ENCODE assay signal across 11 cellular contexts in genomic region chr4:150581611-150582010, GRCh38. TPM values are rescaled to one million over a fixed set of nuclear protein-coding genes. Genes with fewer than 3 reads are reported as not detected.
DNase-seq lines count a peak whose midpoint lies in the region; ATAC-seq and TF ChIP-seq lines count a peak whose summit lies in the region.
"Had no signal": no experiment of that assay in that cellular context is flagged by ENCODE, and none has a peak within 500 bp of the region (broad histone marks: within the 10 kb centered on the region; RNA-seq: fewer than 3 reads in every experiment).

No MANE protein-coding gene starts in this region.

- no peak overlapping the region for H3K9ac ChIP-seq in mesenchymal stem cell (ENCODE audit: low read length)
- no peak overlapping the region for H3K9ac ChIP-seq in smooth muscle cell (ENCODE audit: low read depth)

- H2BK15ac ChIP-seq in mesenchymal stem cell (ENCODE audit: low read depth, poor library complexity, severe bottlenecking): no peak overlapping the region

- peak overlapping the region; percentile 65 for H3K4me3 ChIP-seq in ectodermal cell (ENCODE audit: insufficient read depth, low read depth, low read length)
- H3K4me3 ChIP-seq in mesenchymal stem cell (ENCODE audit: insufficient read depth in 1 of 2, low read depth in 1 of 2, low read length in 2 of 2): peak overlapping the region in 1 of 2 experiments; percentile 53
- H3K4me3 ChIP-seq in smooth muscle cell: peak overlapping the region; percentile 50
- no peak overlapping the region for H3K4me3 ChIP-seq in CD8-positive, alpha-beta memory T cell (ENCODE audit: low read length)

- H3K9me3 ChIP-seq in ectodermal cell (ENCODE audit: control insufficient read depth, low read length) (no peaks in the 10 kb centered on the region), mesenchymal stem cell (ENCODE audit: control insufficient read depth, low read length) (peaks cover 19% of the 10 kb centered on the region), smooth muscle cell (replicated peaks; ENCODE audit: low read depth) (no peaks in the 10 kb centered on the region)
- H3K9me3 ChIP-seq in CD8-positive, alpha-beta memory T cell (ENCODE audit: low read length): no peaks in the 10 kb centered on the region

- no peak for TF ChIP-seq CTCF in smooth muscle cell (IDR thresholded peaks at IDR 0.05; ENCODE audit: borderline replicate concordance, insufficient read depth, poor library complexity, severe bottlenecking)

- H3K27ac ChIP-seq in ectodermal cell (ENCODE audit: insufficient read depth, low read depth, low read length, poor library complexity, severe bottlenecking) (no peak overlapping the region), mesenchymal stem cell (ENCODE audit: low read length, poor library complexity, severe bottlenecking) (peak overlapping the region; percentile 86), smooth muscle cell (ENCODE audit: low read depth) (no peak overlapping the region)
- H3K27ac ChIP-seq in CD8-positive, alpha-beta memory T cell (ENCODE audit: low read depth, low read length): no peak overlapping the region
- H3K27ac ChIP-seq: RWPE1 had no signal

- no peak overlapping the region for H3K4me3 Mint-ChIP-seq in CD8-positive, alpha-beta memory T cell

- no peak overlapping the region for H4K8ac ChIP-seq in mesenchymal stem cell (ENCODE audit: low read length)

- no peak for ATAC-seq in GM19324 (IDR thresholded peaks at IDR 0.05; ENCODE audit: low FRiP score, unreplicated experiment)

- no peak overlapping the region for H3K4ac ChIP-seq in mesenchymal stem cell (ENCODE audit: low read depth in 1 of 2, low read length in 2 of 2)

- DNase-seq in M059J (ENCODE audit: low read depth) (peak; percentile 86), mesenchymal stem cell (peak; percentile 96), smooth muscle cell (lab: John Stamatoyannopoulos, UW; ENCODE audit: unreplicated experiment) (no peak), NCI-H345 treated with DMSO at 0.1 percent for 48 hours (lab: John Stamatoyannopoulos, UW; ENCODE audit: unreplicated experiment) (no peak)
- DNase-seq in CD8-positive, alpha-beta memory T cell: no peak
- DNase-seq: amygdala, mammary epithelial cell, NCI-H345 had no signal

- H3K9me3 Mint-ChIP-seq in CD8-positive, alpha-beta memory T cell: peaks cover 0 to 2% (median 0%) of the 10 kb centered on the region in 5 donors

- peaks cover 0 to 2% of the 10 kb centered on the region in 2 donors for H3K27me3 Mint-ChIP-seq in CD8-positive, alpha-beta memory T cell

- H3K27ac Mint-ChIP-seq in CD8-positive, alpha-beta memory T cell: no peak overlapping the region

- WGBS in ectodermal cell, 2 experiments: 1 to 3% methylated on average over 7 to 10 of the region's 10 CpGs
- WGBS in mesenchymal stem cell: 3% methylated on average over 7 of the region's 10 CpGs
- WGBS in smooth muscle cell (ENCODE audit: low lambda C conversion rate): under 1% methylated on average over 8 of the region's 10 CpGs

- no peaks in the 10 kb centered on the region for H3K79me2 ChIP-seq in smooth muscle cell (ENCODE audit: low read depth)

- H2AK5ac ChIP-seq in mesenchymal stem cell (ENCODE audit: low read length, severe bottlenecking): no peak overlapping the region

- H2BK12ac ChIP-seq in mesenchymal stem cell (ENCODE audit: low read length in 2 of 2): no peak overlapping the region

- no peaks in the 10 kb centered on the region for H3F3A ChIP-seq in smooth muscle cell (ENCODE audit: low read depth)

- no peak overlapping the region for H3K14ac ChIP-seq in mesenchymal stem cell (ENCODE audit: low read length in 2 of 2)

- H2BK120ac ChIP-seq in mesenchymal stem cell (ENCODE audit: low read depth, low read length): no peak overlapping the region

- H4K91ac ChIP-seq in mesenchymal stem cell (ENCODE audit: low read length): no peak overlapping the region

- peaks cover 0 to 2% (median 0%) of the 10 kb centered on the region in 3 donors for H3K4me1 Mint-ChIP-seq in CD8-positive, alpha-beta memory T cell

- peaks cover 33 to 66% (median 44%) of the 10 kb centered on the region in 3 donors for H3K36me3 Mint-ChIP-seq in CD8-positive, alpha-beta memory T cell

- H3K23ac ChIP-seq in mesenchymal stem cell (ENCODE audit: low read length in 2 of 2): no peak overlapping the region

- POLR2A ChIA-PET in CD8-positive, alpha-beta memory T cell (lab: Charles Lee): no interaction called here

- H3K36me3 ChIP-seq in ectodermal cell (ENCODE audit: control insufficient read depth, insufficient read depth, low read length): no peaks in the 10 kb centered on the region
- H3K36me3 ChIP-seq in mesenchymal stem cell (ENCODE audit: control insufficient read depth in 1 of 2, insufficient read depth in 2 of 2, low read depth in 1 of 2, low read length in 2 of 2): peaks cover 0 to 4% of the 10 kb centered on the region in 2 experiments
- H3K36me3 ChIP-seq in smooth muscle cell (ENCODE audit: low read depth): no peaks in the 10 kb centered on the region
- H3K36me3 ChIP-seq in CD8-positive, alpha-beta memory T cell (ENCODE audit: insufficient read depth, low read length): peaks cover 9% of the 10 kb centered on the region

- H2AFZ ChIP-seq in mesenchymal stem cell (ENCODE audit: low read depth, low read length) (no peak overlapping the region), smooth muscle cell (ENCODE audit: low read depth) (no peak overlapping the region)

- H2BK5ac ChIP-seq in mesenchymal stem cell (ENCODE audit: low read depth, low read length, poor library complexity, severe bottlenecking): no peak overlapping the region

- H3K4me2 ChIP-seq in mesenchymal stem cell (ENCODE audit: low read length, poor library complexity, severe bottlenecking) (peak overlapping the region; percentile 92), smooth muscle cell (peak overlapping the region; percentile 93)

- H3K79me1 ChIP-seq in mesenchymal stem cell (replicated peaks; ENCODE audit: low read length, poor library complexity, severe bottlenecking): peaks cover 2% of the 10 kb centered on the region

- H3K4me1 ChIP-seq in ectodermal cell (ENCODE audit: control insufficient read depth, insufficient read depth, low read length) (peaks cover 3% of the 10 kb centered on the region), mesenchymal stem cell (ENCODE audit: control insufficient read depth, insufficient read depth, low read depth, low read length) (peaks cover 14% of the 10 kb centered on the region), smooth muscle cell (ENCODE audit: low read depth) (peaks cover 48% of the 10 kb centered on the region)
- H3K4me1 ChIP-seq in CD8-positive, alpha-beta memory T cell (ENCODE audit: insufficient read depth, low read length): no peaks in the 10 kb centered on the region

- peaks cover 57% of the 10 kb centered on the region for H4K20me1 ChIP-seq in smooth muscle cell (ENCODE audit: low read depth)

- H3K27me3 ChIP-seq in ectodermal cell (ENCODE audit: control insufficient read depth, insufficient read depth, low read length, poor library complexity, severe bottlenecking) (peaks cover 75% of the 10 kb centered on the region), mesenchymal stem cell (ENCODE audit: control insufficient read depth in 1 of 2, insufficient read depth in 1 of 2, low read length in 2 of 2) (no peaks in the 10 kb centered on the region), smooth muscle cell (ENCODE audit: low read depth) (peaks cover 89% of the 10 kb centered on the region)
- no peaks in the 10 kb centered on the region for H3K27me3 ChIP-seq in CD8-positive, alpha-beta memory T cell (ENCODE audit: insufficient read depth, low read length, poor library complexity, severe bottlenecking)

- H3K18ac ChIP-seq in mesenchymal stem cell (ENCODE audit: low read depth in 1 of 2, low read length in 2 of 2): no peak overlapping the region

- CTCF ChIA-PET in CD8-positive, alpha-beta memory T cell (lab: Charles Lee): no interaction called here

RNA-seq across cellular contexts. Expression of gene MAB21L2, which starts 0.3 kb away (rescaled TPM):
- 4.4 and 5.3 TPM in 2 replicates for total RNA-seq in M059J (2014; rRNA removed; shearing (Covaris generic))
- 43.0 TPM for polyA plus RNA-seq in ectodermal cell (2013, experiment 1 of 4)
- polyA plus RNA-seq in ectodermal cell (2013, experiment 2 of 4): 53.2 TPM
- polyA plus RNA-seq in ectodermal cell (2013, experiment 3 of 4): 39.3 TPM
- polyA plus RNA-seq in ectodermal cell (2013, experiment 4 of 4): 47.2 TPM
- polyA plus RNA-seq in mesenchymal stem cell (2013, experiment 1 of 2): 12.8 TPM
- 12.9 TPM for polyA plus RNA-seq in mesenchymal stem cell (2013, experiment 2 of 2)
- 1.7 TPM in 2 replicates for total RNA-seq in smooth muscle cell
- polyA plus RNA-seq in smooth muscle cell: 0.17 and 0.77 TPM in 2 replicates
- total RNA-seq in CD8-positive, alpha-beta memory T cell: not detected
- not detected for polyA plus RNA-seq in CD8-positive, alpha-beta memory T cell
- total RNA-seq: mammary epithelial cell had no signal
- polyA plus RNA-seq: mammary epithelial cell had no signal

Comparison
In these comparisons a context has a peak if more than half of its experiments do, and no peak if none do; other contexts are left out.
1. DNase-seq: peak in M059J (single experiment) and mesenchymal stem cell (single experiment); none in smooth muscle cell (single experiment), CD8-positive, alpha-beta memory T cell (0 of 5) and NCI-H345 treated with DMSO at 0.1 percent for 48 hours (single experiment).